In genomic region chr17:47949197-47949759, GRCh38 we compare ENCODE assay signal across 8 cellular contexts. TPM values are rescaled to one million over a fixed set of nuclear protein-coding genes. Genes with fewer than 3 reads are reported as not detected.
DNase-seq lines count a peak whose midpoint lies in the region; ATAC-seq and TF ChIP-seq lines count a peak whose summit lies in the region.

No MANE protein-coding gene starts in this region.

- CTCF ChIA-PET in GM10248 (lab: Yijun Ruan, JAX) = interaction anchor here (1.1 to 32.0 kb wide), 27 partner anchors 0 to 1087 kb away, joined by 3 to 584 read pairs (median 7); partner anchors contain the start of genes CDK5RAP3, PNPO and PRR15L

- peak overlapping the region; percentile 51 for H3K4me3 Mint-ChIP-seq in dendritic cell treated with granulocyte-macrophage colony-stimulating factor and Interleukin-4, amounts not matched to agents 40 ng/mL and 50 ng/mL, for 4 days

- peak overlapping the region; percentile 86 to 98 (median 93) for H3K27ac ChIP-seq in right lobe of liver

- no peaks in the 10 kb centered on the region for H3K9me3 ChIP-seq in right lobe of liver

- no peaks in the 10 kb centered on the region for H3K36me3 ChIP-seq in right lobe of liver

- H3K4me1 ChIP-seq in right lobe of liver = peaks cover 2 to 85% (median 36%) of the 10 kb centered on the region in 4 donors

- no peaks in the 10 kb centered on the region for H3K27me3 Mint-ChIP-seq in dendritic cell treated with granulocyte-macrophage colony-stimulating factor and Interleukin-4, amounts not matched to agents 40 ng/mL and 50 ng/mL, for 4 days

- TF ChIP-seq CTCF in GM10248 (IDR thresholded peaks at IDR 0.05; ENCODE audit: control extremely low read depth, extremely low read depth, low read depth, missing control alignments) (peak; percentile 88), right lobe of liver (IDR thresholded peaks at IDR 0.05) (peak; percentile 92 to 97 (median 93))

- TF ChIP-seq POLR2A in right lobe of liver (IDR thresholded peaks at IDR 0.05) = no peak

- ATAC-seq in HG03354 (IDR thresholded peaks at IDR 0.05; ENCODE audit: poor library complexity, severe bottlenecking, unreplicated experiment) (peak; percentile 64), right lobe of liver (peak; percentile 69 to 82 (median 78)), GM19324 (IDR thresholded peaks at IDR 0.05; ENCODE audit: low FRiP score, unreplicated experiment) (no peak)

- H3K36me3 Mint-ChIP-seq in dendritic cell treated with granulocyte-macrophage colony-stimulating factor and Interleukin-4, amounts not matched to agents 40 ng/mL and 50 ng/mL, for 4 days (ENCODE audit: low read depth) = peaks cover 58% of the 10 kb centered on the region

- POLR2A ChIA-PET in GM10248 (lab: Yijun Ruan, JAX) = no interaction called here

- WGBS in right lobe of liver (ENCODE audit: insufficient coverage, low coverage, low lambda C conversion rate, missing lambda C conversion rate) = 3% methylated on average over 14 of the region's 22 CpGs

- no peaks in the 10 kb centered on the region for H3K27me3 ChIP-seq in right lobe of liver

- H3K9me3 Mint-ChIP-seq in dendritic cell treated with granulocyte-macrophage colony-stimulating factor and Interleukin-4, amounts not matched to agents 40 ng/mL and 50 ng/mL, for 4 days = no peaks in the 10 kb centered on the region

- DNase-seq in GM10248 (ENCODE audit: extremely low spot score) (peak; percentile 82), NCI-H524 (lab: John Stamatoyannopoulos, UW) (peak; percentile 52 to 75), right lobe of liver (peak; percentile 96 to 98 (median 97))
- DNase-seq in activated CD4-positive, alpha-beta T cell treated with anti-CD3 and anti-CD28 coated beads, Interleukin-2, amount 50 U/mL, for 1 hour = peak; percentile 75
- peak; percentile 84 to 87 for DNase-seq in stimulated activated CD4-positive, alpha-beta T cell treated with anti-CD3 and anti-CD28 coated beads, Interleukin-2, amount 100 ng/mL, for 48 hours

- H3K4me1 Mint-ChIP-seq in dendritic cell treated with granulocyte-macrophage colony-stimulating factor and Interleukin-4, amounts not matched to agents 40 ng/mL and 50 ng/mL, for 4 days (ENCODE audit: low read depth) = peaks cover 83% of the 10 kb centered on the region

- H3K4me3 ChIP-seq in right lobe of liver = peak overlapping the region; percentile 29 to 52 (median 39)

- intact Hi-C loops in dendritic cell treated with granulocyte-macrophage colony-stimulating factor and Interleukin-4, amounts not matched to agents 40 ng/mL and 50 ng/mL, for 4 days (cut with micrococcal nuclease) = loop anchor here (1.0 kb wide), 2 partner anchors 21 to 69 kb away; no protein-coding TSS in a partner anchor
- intact Hi-C loops in right lobe of liver (cut with DNase I) = no loop called here

- peak overlapping the region; percentile 67 for H3K27ac Mint-ChIP-seq in dendritic cell treated with granulocyte-macrophage colony-stimulating factor and Interleukin-4, amounts not matched to agents 40 ng/mL and 50 ng/mL, for 4 days

RNA-seq across cellular contexts. Expression of gene PNPO, which starts 7.9 kb away (rescaled TPM):
- total RNA-seq in right lobe of liver = 100 to 1,000 TPM in 5 of 6 experiments, 10 to 100 TPM in 1; 85.0 to 151 (median 124) TPM

RNA-seq across cellular contexts. Expression of gene PRR15L, which starts 8.4 kb away (rescaled TPM):
- 1 to 10 TPM in 1 of 6 experiments, under 1 TPM in 5; 0.19 to 1.1 (median 0.47) TPM for total RNA-seq in right lobe of liver

RNA-seq across cellular contexts. Expression of gene CDK5RAP3, which starts 21.6 kb away (rescaled TPM):
- 100 to 1,000 TPM in 3 of 6 experiments, 10 to 100 TPM in 3; 47.3 to 119 (median 99.7) TPM for total RNA-seq in right lobe of liver

RNA-seq across cellular contexts. Expression of gene SP2, which starts 53.2 kb away (rescaled TPM):
- total RNA-seq in right lobe of liver = 1 to 10 TPM; 3.1 to 7.9 (median 5.5) TPM
